In the genomic region with DNA sequence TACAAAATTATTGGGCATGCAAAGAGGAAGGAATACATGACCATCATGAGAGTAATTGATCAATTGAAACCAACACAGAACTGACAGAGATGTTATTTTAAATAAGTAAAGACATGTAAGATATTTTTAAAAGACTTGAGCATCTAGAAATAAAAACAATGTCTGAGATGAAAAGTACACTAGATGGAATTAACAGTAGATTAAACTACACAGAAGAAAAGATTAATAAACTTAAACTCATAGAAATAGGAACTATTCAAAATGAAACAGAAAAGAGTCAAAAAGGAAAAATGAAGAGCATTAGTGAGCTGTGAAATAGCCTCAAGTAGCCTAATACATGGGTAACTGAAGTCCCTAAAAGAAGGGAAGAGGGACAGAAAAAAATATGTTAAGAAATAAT, we compare ENCODE assay signal across 26 cellular contexts.
"Had no signal": no experiment of that assay in that cellular context is flagged by ENCODE, and none has a peak within 500 bp of the region (broad histone marks: within the 10 kb centered on the region; RNA-seq: fewer than 3 reads in every experiment).

No MANE protein-coding gene starts in this region.

- H3K4me2 ChIP-seq: neural progenitor cell had no signal

- H3K36me3 ChIP-seq: neural progenitor cell, ovary, thoracic aorta, thyroid gland, vagina had no signal

- H3K27ac ChIP-seq: neural progenitor cell, ovary, parathyroid adenoma, psoas muscle, skin epidermis, stomach, thoracic aorta, tibial nerve, upper lobe of left lung, vagina had no signal

- H3K27me3 ChIP-seq: neural progenitor cell, ovary, stomach, thyroid gland, tibial nerve, upper lobe of left lung, vagina had no signal

- DNase-seq: naive thymus-derived CD4-positive, alpha-beta T cell; natural killer cell; occipital lobe; ovary; posterior cingulate gyrus; psoas muscle; right cardiac atrium; stimulated activated CD4-positive, alpha-beta T cell treated with anti-CD3 and anti-CD28 coated beads, Interleukin-15, amount 100 ng/mL, for 24 hours; stimulated activated CD4-positive, alpha-beta T cell treated with anti-CD3 and anti-CD28 coated beads, Interleukin-2, amount 100 ng/mL, for 24 hours; stimulated activated CD4-positive, alpha-beta T cell treated with anti-CD3 and anti-CD28 coated beads, Interleukin-2, amount 100 ng/mL, for 48 hours; stimulated activated CD4-positive, alpha-beta T cell treated with anti-CD3 and anti-CD28 coated beads, Interleukin-4, amount 100 ng/mL, for 24 hours; stimulated activated naive B cell treated with anti-CD40 and anti-IgM and Interleukin-4, amounts not matched to agents 10 μg/mL and 1 μg/mL and 100 μg/mL, for 72 hours; stimulated activated naive CD4-positive, alpha-beta T cell treated with Interleukin-2 at 50 U/mL for 16 hours; stomach; thyroid gland; trophoblast cell; upper lobe of left lung had no signal

- H3K4me1 ChIP-seq: neural progenitor cell, parathyroid adenoma, psoas muscle, stomach, thyroid gland, tibial nerve, upper lobe of left lung, vagina had no signal

- H3K9me3 ChIP-seq: ovary, stomach, thoracic aorta, thyroid gland, upper lobe of left lung, vagina had no signal

- H3K9ac ChIP-seq: neural progenitor cell, parathyroid adenoma had no signal

- H2AFZ ChIP-seq: neural progenitor cell, parathyroid adenoma had no signal

- H3K4me3 ChIP-seq: neural progenitor cell, ovary, psoas muscle, skin epidermis, stomach, thoracic aorta, thyroid gland, tibial nerve, upper lobe of left lung, vagina had no signal

- FAIRE-seq: urothelium cell line had no signal

- ATAC-seq: naive thymus-derived CD4-positive, alpha-beta T cell; natural killer cell; psoas muscle; right cardiac atrium; sciatic nerve; stimulated activated effector memory CD8-positive, alpha-beta T cell treated with anti-CD3 and anti-CD28 coated beads, Interleukin-12 subunit alpha, Interleukin-12 subunit beta, amount 100 ng/mL, for 72 hours; stimulated activated naive B cell treated with anti-CD40 and anti-IgM and Interleukin-4, amounts not matched to agents 10 μg/mL and 1 μg/mL and 100 μg/mL, for 72 hours had no signal
